Comparison of ENCODE assay signal across 8 cellular contexts in the genomic region with DNA sequence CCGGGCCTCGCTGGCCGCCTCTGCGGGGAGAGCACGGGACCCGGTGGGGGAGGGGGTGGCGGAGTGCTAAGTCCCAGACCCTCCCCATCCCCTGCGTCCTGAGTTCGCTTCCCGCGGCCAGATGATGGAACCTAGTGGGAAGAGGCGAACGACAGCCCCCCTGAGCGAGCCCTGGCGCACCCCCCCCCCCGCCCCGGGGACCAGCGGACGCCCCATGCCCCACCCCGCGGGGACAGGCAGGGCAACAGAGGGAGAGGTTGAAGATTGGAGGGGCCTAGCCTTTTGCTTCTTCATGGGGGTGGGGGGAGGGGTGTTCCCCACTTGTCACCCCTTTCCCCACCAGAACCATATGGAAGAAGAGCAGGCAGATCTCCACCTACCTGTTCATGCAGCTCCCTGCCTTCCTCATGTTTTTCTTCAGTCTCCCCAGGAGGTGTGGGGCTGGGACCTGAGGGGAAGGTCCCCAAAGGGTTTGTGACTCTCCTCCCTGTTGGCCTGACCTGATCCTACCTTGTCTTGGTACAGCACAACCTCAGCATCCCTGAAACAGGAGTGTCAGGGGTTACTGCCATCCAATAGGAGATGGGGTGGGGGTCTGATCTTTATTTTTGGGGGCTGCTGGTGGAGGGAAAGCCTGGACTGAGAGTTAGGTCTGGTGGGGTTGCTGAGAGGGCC. TPM values are rescaled to one million over a fixed set of nuclear protein-coding genes. Genes with fewer than 3 reads are reported as not detected.
DNase-seq lines count a peak whose midpoint lies in the region; ATAC-seq and TF ChIP-seq lines count a peak whose summit lies in the region.

No MANE protein-coding gene starts in this region.

- no peaks in the 10 kb centered on the region for H3K9me3 Mint-ChIP-seq in activated CD4-positive, alpha-beta T cell treated with anti-CD3 and anti-CD28 coated beads, Interleukin-2, amount 10 ng/mL, durations not matched to agents 24 days and 14 days
- no peaks in the 10 kb centered on the region for H3K9me3 Mint-ChIP-seq in natural killer cell

- peak in 2 of 3 donors; percentile 1 to 4 for ATAC-seq in natural killer cell
- no peak for ATAC-seq in HG03175 (IDR thresholded peaks at IDR 0.05; ENCODE audit: unreplicated experiment)

- H3K27ac Mint-ChIP-seq in activated CD4-positive, alpha-beta T cell treated with anti-CD3 and anti-CD28 coated beads, Interleukin-2, amount 10 ng/mL, durations not matched to agents 24 days and 14 days, result peak overlapping the region; percentile 91
- peak overlapping the region; percentile 96 to 99 for H3K27ac Mint-ChIP-seq in natural killer cell

- TF ChIP-seq CTCF in NB4 (IDR thresholded peaks at IDR 0.05; ENCODE audit: low read depth, low read length) (no peak), natural killer cell (IDR thresholded peaks at IDR 0.05) (no peak)

- peak; percentile 75 for DNase-seq in activated CD4-positive, alpha-beta T cell treated with anti-CD3 and anti-CD28 coated beads, Interleukin-2, amount 10 ng/mL, durations not matched to agents 24 days and 14 days
- no peak for DNase-seq in activated CD4-positive, alpha-beta T cell treated with anti-CD3 and anti-CD28 coated beads for 4 hours
- DNase-seq in NB4 (ENCODE audit: low read depth) (no peak), dermis blood vessel endothelial cell (peak; percentile 19), natural killer cell (no peak), 8988T (no peak)
- DNase-seq in activated effector memory CD4-positive, alpha-beta T cell treated with Interleukin-2 at 50 U/mL for 16 hours, result no peak

- peak overlapping the region; percentile 85 for H3K4me3 ChIP-seq in NB4 (ENCODE audit: low read depth, low read length)

- intact Hi-C loops in activated CD4-positive, alpha-beta T cell treated with anti-CD3 and anti-CD28 coated beads, Interleukin-2, amount 10 ng/mL, durations not matched to agents 24 days and 14 days (cut with micrococcal nuclease), result loop anchor here (1.0 to 10.0 kb wide), 6 partner anchors 14 to 1066 kb away; a partner anchor contains a TSS
- intact Hi-C loops in natural killer cell (cut with micrococcal nuclease), result loop anchor here (2.0 kb wide), 1 partner anchor 14 kb away; a partner anchor contains a TSS

- H3K4me3 Mint-ChIP-seq in activated CD4-positive, alpha-beta T cell treated with anti-CD3 and anti-CD28 coated beads, Interleukin-2, amount 10 ng/mL, durations not matched to agents 24 days and 14 days, result peak overlapping the region; percentile 80
- peak overlapping the region; percentile 88 for H3K4me3 Mint-ChIP-seq in natural killer cell

- no peaks in the 10 kb centered on the region for H3K27me3 Mint-ChIP-seq in activated CD4-positive, alpha-beta T cell treated with anti-CD3 and anti-CD28 coated beads, Interleukin-2, amount 10 ng/mL, durations not matched to agents 24 days and 14 days
- H3K27me3 Mint-ChIP-seq in natural killer cell (ENCODE audit: low read depth in 2 of 2), result no peaks in the 10 kb centered on the region

- no peak for TF ChIP-seq POLR2A in NB4 (IDR thresholded peaks at IDR 0.05; ENCODE audit: extremely low read depth, insufficient read length)

- H3K36me3 Mint-ChIP-seq in activated CD4-positive, alpha-beta T cell treated with anti-CD3 and anti-CD28 coated beads, Interleukin-2, amount 10 ng/mL, durations not matched to agents 24 days and 14 days (ENCODE audit: low read depth), result peaks cover 20% of the 10 kb centered on the region
- no peaks in the 10 kb centered on the region for H3K36me3 Mint-ChIP-seq in natural killer cell

- H3K4me1 Mint-ChIP-seq in activated CD4-positive, alpha-beta T cell treated with anti-CD3 and anti-CD28 coated beads, Interleukin-2, amount 10 ng/mL, durations not matched to agents 24 days and 14 days, result peaks cover 40% of the 10 kb centered on the region
- peaks cover 40 to 41% of the 10 kb centered on the region in 2 donors for H3K4me1 Mint-ChIP-seq in natural killer cell

RNA-seq across cellular contexts. Expression of a gene that starts 0.5 kb away (rescaled TPM):
- 24.1 and 27.1 TPM in 2 replicates for total RNA-seq in activated CD4-positive, alpha-beta T cell treated with anti-CD3 and anti-CD28 coated beads, Interleukin-2, amount 10 ng/mL, durations not matched to agents 24 days and 14 days
- 28.6 and 34.3 TPM in 2 replicates for total RNA-seq in dermis blood vessel endothelial cell
- 100 to 1,000 TPM in 1 of 3 donors, 10 to 100 TPM in 2; 65.1 to 140 (median 73.6) TPM for total RNA-seq in natural killer cell

RNA-seq across cellular contexts. Expression of a gene that starts 6.9 kb away (rescaled TPM):
- 6.7 and 7.9 TPM in 2 replicates for total RNA-seq in activated CD4-positive, alpha-beta T cell treated with anti-CD3 and anti-CD28 coated beads, Interleukin-2, amount 10 ng/mL, durations not matched to agents 24 days and 14 days
- total RNA-seq in dermis blood vessel endothelial cell (2.4 and 11.3 TPM in 2 replicates), natural killer cell (under 1 TPM in 2 of 3 donors, not detected in 1; 0.47 to 0.48 TPM)

RNA-seq across cellular contexts. Expression of a gene that starts 13.9 kb away (rescaled TPM):
- 48.7 and 52.7 TPM in 2 replicates for total RNA-seq in activated CD4-positive, alpha-beta T cell treated with anti-CD3 and anti-CD28 coated beads, Interleukin-2, amount 10 ng/mL, durations not matched to agents 24 days and 14 days
- total RNA-seq in dermis blood vessel endothelial cell (52.8 and 74.3 TPM in 2 replicates), natural killer cell (10 to 100 TPM; 82.3 to 87.1 (median 82.3) TPM)

Comparison
In these comparisons a context has a peak if more than half of its experiments do, and no peak if none do; other contexts are left out.
1. DNase-seq: peak in activated CD4-positive, alpha-beta T cell treated with anti-CD3 and anti-CD28 coated beads, Interleukin-2, amount 10 ng/mL, durations not matched to agents 24 days and 14 days (single experiment) and dermis blood vessel endothelial cell (single experiment); none in activated CD4-positive, alpha-beta T cell treated with anti-CD3 and anti-CD28 coated beads for 4 hours (0 of 2), NB4 (single experiment), natural killer cell (single experiment), activated effector memory CD4-positive, alpha-beta T cell treated with Interleukin-2 at 50 U/mL for 16 hours (single experiment) and 8988T (single experiment).